In genomic region chr7:158137516-158138328, GRCh38 we compare ENCODE assay signal across 22 cellular contexts.
"Had no signal": no experiment of that assay in that cellular context is flagged by ENCODE, and none has a peak within 500 bp of the region (broad histone marks: within the 10 kb centered on the region; RNA-seq: fewer than 3 reads in every experiment).

No MANE protein-coding gene starts in this region.

- H3K4me1 ChIP-seq: colonic mucosa, esophagus squamous epithelium, heart right ventricle, parathyroid adenoma, right atrium auricular region, sigmoid colon, testis, tibial artery had no signal

- H2AFZ ChIP-seq: parathyroid adenoma had no signal

- ATAC-seq: heart right ventricle; naive thymus-derived CD4-positive, alpha-beta T cell; stimulated activated memory B cell treated with anti-CD40 and anti-IgM and Interleukin-4, amounts not matched to agents 10 μg/mL and 1 μg/mL and 100 μg/mL, for 72 hours; stimulated activated naive CD8-positive, alpha-beta T cell treated with anti-CD3 and anti-CD28 coated beads, Interleukin-15, Interleukin-2, amounts not matched to agents 100 U/mL and 50 U/mL, for 24 hours had no signal

- H3K27ac ChIP-seq: colonic mucosa, esophagus squamous epithelium, heart right ventricle, parathyroid adenoma, right atrium auricular region, sigmoid colon, testis, tibial artery had no signal

- H3K36me3 ChIP-seq: colonic mucosa, esophagus squamous epithelium, heart right ventricle, right atrium auricular region, sigmoid colon, tibial artery had no signal

- H3K27me3 ChIP-seq: colonic mucosa, esophagus squamous epithelium, heart right ventricle, right atrium auricular region, sigmoid colon, testis, tibial artery had no signal

- H3K9me3 ChIP-seq: colonic mucosa, esophagus squamous epithelium, right atrium auricular region, testis had no signal

- H3K79me2 ChIP-seq: parathyroid adenoma had no signal

- DNase-seq: colonic mucosa; effector CD8-positive, alpha-beta T cell; erythroblast; esophagus squamous epithelium; foreskin melanocyte; glutamatergic neuron; heart right ventricle; hippocampal formation; islet precursor cell; midbrain; naive thymus-derived CD4-positive, alpha-beta T cell; occipital lobe; sigmoid colon; stimulated activated CD4-positive, alpha-beta T cell treated with anti-CD3 and anti-CD28 coated beads, Interleukin-4, amount 100 ng/mL, for 4 hours; stimulated activated naive CD8-positive, alpha-beta T cell treated with anti-CD3 and anti-CD28 coated beads, Interleukin-15, Interleukin-2, amounts not matched to agents 100 U/mL and 50 U/mL, for 24 hours; substantia nigra; testis; tibial artery had no signal

- H3K9ac ChIP-seq: parathyroid adenoma had no signal

- H3K4me3 ChIP-seq: colonic mucosa, esophagus squamous epithelium, heart right ventricle, lung, right atrium auricular region, sigmoid colon, testis, tibial artery had no signal
